In the genomic region with DNA sequence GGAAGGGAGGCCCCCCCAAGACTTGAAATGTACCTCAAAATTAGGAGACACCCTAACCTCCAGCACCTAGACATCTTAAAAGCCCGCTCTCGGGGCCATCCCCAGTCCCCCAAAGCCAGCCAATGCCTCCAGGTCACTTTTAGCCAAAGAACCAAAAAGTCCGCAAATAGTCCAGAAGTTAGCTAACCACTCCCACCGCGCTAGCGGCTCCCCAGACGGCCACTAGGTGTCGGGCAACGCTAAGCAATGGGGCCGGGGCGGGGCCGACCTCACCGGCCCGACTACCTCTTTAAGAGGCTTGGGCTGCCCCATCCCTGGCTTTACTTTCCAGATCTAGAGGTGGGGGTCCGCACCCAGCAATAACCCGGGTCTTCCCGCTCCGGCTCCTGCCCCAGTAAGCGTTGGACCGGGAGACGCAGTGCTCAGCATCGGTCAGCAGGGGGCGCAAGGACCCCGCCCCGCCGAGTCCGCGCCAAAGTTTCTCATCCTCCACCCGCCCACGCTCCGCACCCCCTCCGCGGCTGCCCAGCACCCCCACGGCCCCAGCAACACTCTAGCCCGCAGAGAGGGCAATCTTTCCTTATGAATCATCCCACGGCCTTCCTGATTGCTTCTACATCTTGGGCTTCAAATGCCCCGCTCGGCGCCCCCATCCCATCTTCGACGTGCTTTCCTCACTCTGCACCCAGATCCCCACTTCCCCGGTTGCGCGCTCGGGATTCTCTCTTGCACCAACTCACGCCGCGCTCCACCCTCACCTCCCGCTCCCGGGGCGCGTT, we compare ENCODE assay signal across 8 cellular contexts. TPM values are rescaled to one million over a fixed set of nuclear protein-coding genes. Genes with fewer than 3 reads are reported as not detected.
DNase-seq lines count a peak whose midpoint lies in the region; ATAC-seq lines count a peak whose summit lies in the region.

No MANE protein-coding gene starts in this region.

- H2BK12ac ChIP-seq in mesenchymal stem cell (ENCODE audit: low read length in 2 of 2), result peak overlapping the region; percentile 61 to 87

- ATAC-seq in HG03439 (IDR thresholded peaks at IDR 0.05; ENCODE audit: unreplicated experiment), result peak; percentile 55

- peak overlapping the region; percentile 97 to 100 for H3K18ac ChIP-seq in mesenchymal stem cell (ENCODE audit: low read depth in 1 of 2, low read length in 2 of 2)

- peak overlapping the region; percentile 66 to 85 for H3K23ac ChIP-seq in mesenchymal stem cell (ENCODE audit: low read length in 2 of 2)

- WGBS in mesenchymal stem cell, result under 1% methylated on average over 52 of the region's 52 CpGs

- H3K14ac ChIP-seq in mesenchymal stem cell (ENCODE audit: low read length in 2 of 2), result peak overlapping the region; percentile 93 to 99

- peak overlapping the region; percentile 85 for H2BK120ac ChIP-seq in mesenchymal stem cell (ENCODE audit: low read depth, low read length)

- peaks cover 11% of the 10 kb centered on the region for H3K79me1 ChIP-seq in mesenchymal stem cell (replicated peaks; ENCODE audit: low read length, poor library complexity, severe bottlenecking)

- H3K4me2 ChIP-seq in mesenchymal stem cell (ENCODE audit: low read length, poor library complexity, severe bottlenecking), result peak overlapping the region; percentile 31

- H2AK5ac ChIP-seq in mesenchymal stem cell (ENCODE audit: low read length, severe bottlenecking), result peak overlapping the region; percentile 95

- peak overlapping the region; percentile 100 for H3K9ac ChIP-seq in mesenchymal stem cell (ENCODE audit: low read length)

- H3K36me3 ChIP-seq in effector memory CD4-positive, alpha-beta T cell (ENCODE audit: control insufficient read depth, insufficient read depth, low read length), result no peaks in the 10 kb centered on the region
- H3K36me3 ChIP-seq in mesenchymal stem cell (ENCODE audit: control insufficient read depth in 1 of 2, insufficient read depth in 2 of 2, low read depth in 1 of 2, low read length in 2 of 2), result peaks cover 36 to 38% of the 10 kb centered on the region in 2 experiments

- H3K4me3 ChIP-seq in effector memory CD4-positive, alpha-beta T cell (ENCODE audit: insufficient read depth, low read depth, low read length, poor library complexity, severe bottlenecking), result peak overlapping the region; percentile 53
- H3K4me3 ChIP-seq in mesenchymal stem cell (ENCODE audit: insufficient read depth in 1 of 2, low read depth in 1 of 2, low read length in 2 of 2), result peak overlapping the region; percentile 91 to 100

- peak overlapping the region; percentile 99 for H2BK5ac ChIP-seq in mesenchymal stem cell (ENCODE audit: low read depth, low read length, poor library complexity, severe bottlenecking)

- peaks cover 26% of the 10 kb centered on the region for H3K27me3 ChIP-seq in effector memory CD4-positive, alpha-beta T cell (replicated peaks; ENCODE audit: control insufficient read depth, insufficient read depth, low read length, poor library complexity, severe bottlenecking)
- H3K27me3 ChIP-seq in mesenchymal stem cell (ENCODE audit: control insufficient read depth in 1 of 2, insufficient read depth in 1 of 2, low read length in 2 of 2), result no peaks in the 10 kb centered on the region

- peak; percentile 77 for DNase-seq in NCI-H1436 (lab: John Stamatoyannopoulos, UW)
- no peak for DNase-seq in NCI-H1436 treated with DMSO at 0.1 percent for 48 hours (lab: John Stamatoyannopoulos, UW)
- peak; percentile 38 for DNase-seq in NCI-H82 treated with DMSO at 0.1 percent for 48 hours (lab: John Stamatoyannopoulos, UW; ENCODE audit: unreplicated experiment)
- peak; percentile 93 for DNase-seq in activated CD8-positive, alpha-beta memory T cell treated with anti-CD3 and anti-CD28 coated beads for 24 hours
- DNase-seq in effector memory CD4-positive, alpha-beta T cell, result peak; percentile 53 to 69 (median 64)
- DNase-seq in mesenchymal stem cell, result peak; percentile 95
- DNase-seq in stimulated activated CD8-positive, alpha-beta memory T cell treated with anti-CD3 and anti-CD28 coated beads, Interleukin-12 subunit alpha, Interleukin-12 subunit beta, amount 100 ng/mL, for 24 hours (ENCODE audit: extremely low read depth), result peak; percentile 56

- H3K9me3 ChIP-seq in effector memory CD4-positive, alpha-beta T cell (ENCODE audit: control insufficient read depth, low read length), result no peaks in the 10 kb centered on the region
- no peaks in the 10 kb centered on the region for H3K9me3 ChIP-seq in mesenchymal stem cell (ENCODE audit: control insufficient read depth, low read length)

- H4K91ac ChIP-seq in mesenchymal stem cell (ENCODE audit: low read length), result peak overlapping the region; percentile 93

- H4K8ac ChIP-seq in mesenchymal stem cell (ENCODE audit: low read length), result peak overlapping the region; percentile 92

- H3K4me1 ChIP-seq in effector memory CD4-positive, alpha-beta T cell (ENCODE audit: control insufficient read depth, insufficient read depth, low read length, poor library complexity, severe bottlenecking), result peaks cover 21% of the 10 kb centered on the region
- peaks cover 43% of the 10 kb centered on the region for H3K4me1 ChIP-seq in mesenchymal stem cell (ENCODE audit: control insufficient read depth, insufficient read depth, low read depth, low read length)

- peak overlapping the region; percentile 45 for H3K27ac ChIP-seq in effector memory CD4-positive, alpha-beta T cell (ENCODE audit: insufficient read depth, low read length, poor library complexity, severe bottlenecking)
- H3K27ac ChIP-seq in mesenchymal stem cell (ENCODE audit: low read length, poor library complexity, severe bottlenecking), result peak overlapping the region; percentile 100

- no peak overlapping the region for H2AFZ ChIP-seq in mesenchymal stem cell (ENCODE audit: low read depth, low read length)

- peak overlapping the region; percentile 84 to 99 for H3K4ac ChIP-seq in mesenchymal stem cell (ENCODE audit: low read depth in 1 of 2, low read length in 2 of 2)

- peak overlapping the region; percentile 52 for H2BK15ac ChIP-seq in mesenchymal stem cell (ENCODE audit: low read depth, poor library complexity, severe bottlenecking)

RNA-seq across cellular contexts. Expression of a gene that starts 0.8 kb away (rescaled TPM):
- 4,381 TPM for polyA plus RNA-seq in mesenchymal stem cell (2013, experiment 1 of 2)
- polyA plus RNA-seq in mesenchymal stem cell (2013, experiment 2 of 2), result 4,150 TPM

RNA-seq across cellular contexts. Expression of a gene that starts 34.8 kb away (rescaled TPM):
- polyA plus RNA-seq in mesenchymal stem cell (2013, experiment 1 of 2), result 0.14 TPM
- 0.08 TPM for polyA plus RNA-seq in mesenchymal stem cell (2013, experiment 2 of 2)

RNA-seq across cellular contexts. Expression of a gene that starts 50.2 kb away (rescaled TPM):
- 34.9 TPM for polyA plus RNA-seq in mesenchymal stem cell (2013, experiment 1 of 2)
- 33.0 TPM for polyA plus RNA-seq in mesenchymal stem cell (2013, experiment 2 of 2)
